9 cellular contexts compared by ENCODE assay signal in genomic region chr22:37546436-37547248, GRCh38. TPM values are rescaled to one million over a fixed set of nuclear protein-coding genes. Genes with fewer than 3 reads are reported as not detected.
DNase-seq lines count a peak whose midpoint lies in the region; ATAC-seq, FAIRE-seq and TF ChIP-seq lines count a peak whose summit lies in the region.
"Had no signal": no experiment of that assay in that cellular context is flagged by ENCODE, and none has a peak within 500 bp of the region (broad histone marks: within the 10 kb centered on the region; RNA-seq: fewer than 3 reads in every experiment).

No MANE protein-coding gene starts in this region.

- H3K9me3 ChIP-seq in GM12878 (replicated peaks; ENCODE audit: control insufficient read depth, insufficient read depth, low read length) (no peaks in the 10 kb centered on the region), psoas muscle (no peaks in the 10 kb centered on the region)

- H4K20me1 ChIP-seq in GM12878 (ENCODE audit: control insufficient read depth, insufficient read depth): no peaks in the 10 kb centered on the region; the same call in 1 of the 2 replicates

- SMC1A ChIA-PET in GM12878 (lab: Charles Lee; ENCODE audit: uncharacterized antibody, unreplicated experiment): interaction anchor here (5.9 to 14.3 kb wide), 3 partner anchors 20 to 43 kb away, joined by 33 to 216 read pairs (median 179); no protein-coding TSS in a partner anchor

- RAD21 ChIA-PET in GM12878 (lab: Charles Lee; ENCODE audit: unreplicated experiment): interaction anchor here (1.9 to 12.8 kb wide), 3 partner anchors 19 to 44 kb away, joined by 6 to 237 read pairs (median 183); no protein-coding TSS in a partner anchor

- no peaks in the 10 kb centered on the region for H3K79me2 ChIP-seq in GM12878 (ENCODE audit: control insufficient read depth, insufficient read depth, low read length)

- H3K4me1 ChIP-seq in GM12878 (ENCODE audit: control insufficient read depth, insufficient read depth, low read length) (peaks cover 8% of the 10 kb centered on the region), psoas muscle (peaks cover 6% of the 10 kb centered on the region)

- H3K27ac ChIP-seq in GM12878 (ENCODE audit: control insufficient read depth, insufficient read depth) (no peak overlapping the region), psoas muscle (peak overlapping the region; percentile 79)
- H3K27ac ChIP-seq: KMS-11 had no signal

- TF ChIP-seq CTCF in GM12878 (IDR thresholded peaks at IDR 0.05 in 2 of 3, conservative IDR thresholded peaks at IDR 0.05 in 1 of 3; ENCODE audit: control insufficient read depth in 2 of 3, extremely low read depth in 1 of 3, insufficient read depth in 1 of 3, low read depth in 3 of 3, low read length in 3 of 3) (no peak), psoas muscle (IDR thresholded peaks at IDR 0.05) (no peak)

- no peaks in the 10 kb centered on the region for H3K9me3 Mint-ChIP-seq in activated T-helper 2 cell treated with anti-CD3 and anti-CD28 coated beads, Interferon-gamma antibody, Interleukin-2, Interleukin-4, amounts not matched to agents 10 μg/mL and 5 μg/mL and 100 μg/mL, durations not matched to agents 14 hours and 24 hours and 36 hours

- H3K36me3 ChIP-seq in GM12878 (ENCODE audit: control insufficient read depth in 2 of 2, insufficient read depth in 2 of 2, low read length in 1 of 2): no peaks in the 10 kb centered on the region
- H3K36me3 ChIP-seq in psoas muscle (ENCODE audit: insufficient read depth in 1 of 2, low read depth in 1 of 2): no peaks in the 10 kb centered on the region

- no peak overlapping the region for H3K4me3 ChIP-seq in GM12878
- H3K4me3 ChIP-seq in psoas muscle: no peak overlapping the region

- H3K4me3 Mint-ChIP-seq in activated T-helper 2 cell treated with anti-CD3 and anti-CD28 coated beads, Interferon-gamma antibody, Interleukin-2, Interleukin-4, amounts not matched to agents 10 μg/mL and 5 μg/mL and 100 μg/mL, durations not matched to agents 14 hours and 24 hours and 36 hours (ENCODE audit: low read depth): no peak overlapping the region

- intact Hi-C loops in GM12878 (cut with micrococcal nuclease; ENCODE audit: unreplicated experiment): no loop called here
- intact Hi-C loops in psoas muscle (cut with DNase I): no loop called here
- intact Hi-C loops in activated T-helper 2 cell treated with anti-CD3 and anti-CD28 coated beads, Interferon-gamma antibody, Interleukin-2, Interleukin-4, amounts not matched to agents 10 μg/mL and 5 μg/mL and 100 μg/mL, durations not matched to agents 14 hours and 24 hours and 36 hours (cut with micrococcal nuclease): no loop called here

- POLR2A ChIA-PET in GM12878 (lab: Charles Lee): interaction anchor here (0.5 to 0.9 kb wide), 4 partner anchors 44 to 279 kb away, joined by 3 to 4 read pairs (median 3); partner anchors contain the start of gene GGA1

- no peak overlapping the region for H3K27ac Mint-ChIP-seq in activated T-helper 2 cell treated with anti-CD3 and anti-CD28 coated beads, Interferon-gamma antibody, Interleukin-2, Interleukin-4, amounts not matched to agents 10 μg/mL and 5 μg/mL and 100 μg/mL, durations not matched to agents 14 hours and 24 hours and 36 hours

- DNase-seq in ELR (ENCODE audit: low read depth) (peak; percentile 74), GM12878 (ENCODE audit: low read depth, low spot score) (no peak), hepatic stellate cell (ENCODE audit: low spot score) (peak; percentile 74), psoas muscle (peak; percentile 75 to 77), NCI-H2107 treated with DMSO at 0.1 percent for 48 hours (lab: John Stamatoyannopoulos, UW; ENCODE audit: unreplicated experiment) (no peak)
- no peak for DNase-seq in activated T-helper 2 cell treated with anti-CD3 and anti-CD28 coated beads, Interferon-gamma antibody, Interleukin-2, Interleukin-4, amounts not matched to agents 10 μg/mL and 5 μg/mL and 100 μg/mL, durations not matched to agents 14 hours and 24 hours and 36 hours (ENCODE audit: low spot score)

- no peak overlapping the region for H3K4me2 ChIP-seq in GM12878 (ENCODE audit: control insufficient read depth, insufficient read depth)
- H3K4me2 ChIP-seq: KMS-11 had no signal

- no peak for TF ChIP-seq EP300 in GM12878 (IDR thresholded peaks at IDR 0.05; ENCODE audit: borderline replicate concordance in 1 of 2, control insufficient read depth in 1 of 2, low read depth in 2 of 2, low read length in 2 of 2)

- in situ Hi-C loops in GM12878 (cut with MboI): no loop called here

- no peak for FAIRE-seq in GM12878 (lab: Jason Lieb, UNC)

- peaks cover 13% of the 10 kb centered on the region for H3K4me1 Mint-ChIP-seq in activated T-helper 2 cell treated with anti-CD3 and anti-CD28 coated beads, Interferon-gamma antibody, Interleukin-2, Interleukin-4, amounts not matched to agents 10 μg/mL and 5 μg/mL and 100 μg/mL, durations not matched to agents 14 hours and 24 hours and 36 hours (ENCODE audit: low read depth)

- peaks cover 9% of the 10 kb centered on the region for H3K27me3 Mint-ChIP-seq in activated T-helper 2 cell treated with anti-CD3 and anti-CD28 coated beads, Interferon-gamma antibody, Interleukin-2, Interleukin-4, amounts not matched to agents 10 μg/mL and 5 μg/mL and 100 μg/mL, durations not matched to agents 14 hours and 24 hours and 36 hours (ENCODE audit: low read depth)

- H3K27me3 ChIP-seq in GM12878 (replicated peaks in 1 of 2; ENCODE audit: control insufficient read depth in 2 of 2, insufficient read depth in 2 of 2, low read length in 1 of 2) (peaks cover 0 to 2% of the 10 kb centered on the region in 2 experiments; a peak in 1 of 4 replicates), psoas muscle (ENCODE audit: insufficient read depth in 3 of 3, low read length in 2 of 3) (peaks cover 0 to 11% (median 0%) of the 10 kb centered on the region in 3 donors)

- WGBS in GM12878 (ENCODE audit: insufficient coverage, insufficient replicate concordance, low lambda C conversion rate, missing lambda C conversion rate): 52% methylated on average over 20 of the region's 21 CpGs
- 18 to 29% (median 24%) methylated on average over 20 to 21 of the region's 21 CpGs for WGBS in psoas muscle, 3 donors

- no peak for TF ChIP-seq RAD21 in GM12878 (IDR thresholded peaks at IDR 0.05; ENCODE audit: insufficient read depth, low read depth, low read length)

- no TSS peak for BruUV-seq in GM12878 (replicated peaks; lab: Mats Ljungman, UMichigan)

- CTCF ChIA-PET in GM12878 (lab: Yijun Ruan, JAX): interaction anchor here (0.9 to 16.8 kb wide), 6 partner anchors 8 to 60 kb away, joined by 3 to 541 read pairs (median 4); partner anchors contain the start of gene CDC42EP1

- no peaks in the 10 kb centered on the region for H3K36me3 Mint-ChIP-seq in activated T-helper 2 cell treated with anti-CD3 and anti-CD28 coated beads, Interferon-gamma antibody, Interleukin-2, Interleukin-4, amounts not matched to agents 10 μg/mL and 5 μg/mL and 100 μg/mL, durations not matched to agents 14 hours and 24 hours and 36 hours (ENCODE audit: low read depth)

- ATAC-seq in GM12878 (no peak), psoas muscle (peak; percentile 50 to 75 (median 60)), GM19463 (IDR thresholded peaks at IDR 0.05; ENCODE audit: unreplicated experiment) (no peak), HG03139 (IDR thresholded peaks at IDR 0.05; ENCODE audit: unreplicated experiment) (no peak)

- H2AFZ ChIP-seq in GM12878 (ENCODE audit: control insufficient read depth, low read depth, low read length): no peak overlapping the region

- no peak overlapping the region for H3K9ac ChIP-seq in GM12878 (ENCODE audit: control insufficient read depth, insufficient read depth, low read length)
- H3K9ac ChIP-seq: KMS-11 had no signal

- no peak for TF ChIP-seq POLR2A in GM12878 (IDR thresholded peaks at IDR 0.05; ENCODE audit: low read depth, low read length)

RNA-seq across cellular contexts. Expression of gene CDC42EP1, which starts 13.6 kb away (rescaled TPM):
- total RNA-seq in GM12878 (2013; cell fraction: nucleolus; rRNA removed): not detected in 2 replicates
- total RNA-seq in GM12878 (2014; rRNA removed): not detected in 2 replicates
- not detected in 2 replicates for total RNA-seq in GM12878 (2014; rRNA removed; fragmentation: Illumina TruSeq; extraction: Trizol)
- 0.19 and 0.33 TPM in 2 replicates for total RNA-seq in GM12878 (2021)
- not detected for polyA plus RNA-seq in GM12878 (2011; ENCODE audit: low read depth)
- polyA plus RNA-seq in GM12878 (2011; rRNA removed): not detected in 2 replicates
- not detected in 2 replicates for polyA plus RNA-seq in GM12878 (2011; cell fraction: cytosol; rRNA removed)
- 0.04 and 0.06 TPM in 2 replicates for polyA plus RNA-seq in GM12878 (2011; cell fraction: nucleus; rRNA removed)
- polyA plus RNA-seq in GM12878 (2012): not detected in 2 replicates
- polyA plus RNA-seq in GM12878 (2014; fragmentation: Illumina TruSeq; extraction: Trizol): not detected in 2 replicates
- polyA plus RNA-seq in GM12878 (2014; fragmentation: Nextera tagmentation; extraction: Ambion mirVana): not detected
- 0.04 TPM in 1 of 2 replicates, not detected in the other for polyA plus RNA-seq in GM12878 (2014; rRNA removed)
- under 1 TPM in 1 of 2 experiments, not detected in 1; 0.09 TPM for polyA plus RNA-seq in GM12878 (2016; fragmentation: Nextera tagmentation; extraction: Ambion mirVana)
- polyA minus RNA-seq in GM12878 (2011; rRNA and poly(A)+ RNA removed): not detected in 2 replicates
- polyA minus RNA-seq in GM12878 (2011; cell fraction: cytosol; rRNA and poly(A)+ RNA removed): 0.42 and 0.67 TPM in 2 replicates
- polyA minus RNA-seq in GM12878 (2011; cell fraction: nucleus; rRNA and poly(A)+ RNA removed): 0.19 TPM in 1 of 2 replicates, not detected in the other
- total RNA-seq in psoas muscle: 10 to 100 TPM in 2 of 4 donors, 1 to 10 TPM in 2; 6.9 to 13.8 (median 10.7) TPM
- polyA plus RNA-seq in psoas muscle: 1 to 10 TPM; 3.8 to 5.9 (median 4.1) TPM
- total RNA-seq in activated T-helper 2 cell treated with anti-CD3 and anti-CD28 coated beads, Interferon-gamma antibody, Interleukin-2, Interleukin-4, amounts not matched to agents 10 μg/mL and 5 μg/mL and 100 μg/mL, durations not matched to agents 14 hours and 24 hours and 36 hours: 0.74 and 1.1 TPM in 2 replicates

RNA-seq across cellular contexts. Expression of gene CARD10, which starts 27.4 kb away (rescaled TPM):
- not detected in 2 replicates for total RNA-seq in GM12878 (2013; cell fraction: nucleolus; rRNA removed)
- not detected in 2 replicates for total RNA-seq in GM12878 (2014; rRNA removed)
- not detected in 2 replicates for total RNA-seq in GM12878 (2014; rRNA removed; fragmentation: Illumina TruSeq; extraction: Trizol)
- total RNA-seq in GM12878 (2021): 0.08 and 0.21 TPM in 2 replicates
- not detected for polyA plus RNA-seq in GM12878 (2011; ENCODE audit: low read depth)
- 0.04 and 0.10 TPM in 2 replicates for polyA plus RNA-seq in GM12878 (2011; rRNA removed)
- 0.10 and 0.16 TPM in 2 replicates for polyA plus RNA-seq in GM12878 (2011; cell fraction: cytosol; rRNA removed)
- 0.48 and 0.61 TPM in 2 replicates for polyA plus RNA-seq in GM12878 (2011; cell fraction: nucleus; rRNA removed)
- polyA plus RNA-seq in GM12878 (2012): not detected in 2 replicates
- polyA plus RNA-seq in GM12878 (2014; fragmentation: Illumina TruSeq; extraction: Trizol): not detected in 2 replicates
- polyA plus RNA-seq in GM12878 (2014; fragmentation: Nextera tagmentation; extraction: Ambion mirVana): not detected
- 0.10 TPM in 1 of 2 replicates, not detected in the other for polyA plus RNA-seq in GM12878 (2014; rRNA removed)
- polyA plus RNA-seq in GM12878 (2016; fragmentation: Nextera tagmentation; extraction: Ambion mirVana): not detected
- polyA minus RNA-seq in GM12878 (2011; rRNA and poly(A)+ RNA removed): 0.10 TPM in 1 of 2 replicates, not detected in the other
- not detected in 2 replicates for polyA minus RNA-seq in GM12878 (2011; cell fraction: cytosol; rRNA and poly(A)+ RNA removed)
- 0.12 and 0.57 TPM in 2 replicates for polyA minus RNA-seq in GM12878 (2011; cell fraction: nucleus; rRNA and poly(A)+ RNA removed)
- 1 to 10 TPM; 3.8 to 8.0 (median 4.5) TPM for total RNA-seq in psoas muscle
- 1 to 10 TPM; 2.9 to 6.9 (median 4.1) TPM for polyA plus RNA-seq in psoas muscle
- total RNA-seq in activated T-helper 2 cell treated with anti-CD3 and anti-CD28 coated beads, Interferon-gamma antibody, Interleukin-2, Interleukin-4, amounts not matched to agents 10 μg/mL and 5 μg/mL and 100 μg/mL, durations not matched to agents 14 hours and 24 hours and 36 hours: 0.09 TPM in 1 of 2 replicates, not detected in the other

RNA-seq across cellular contexts. Expression of gene LGALS2, which starts 33.2 kb away (rescaled TPM):
- total RNA-seq in GM12878 (2013; cell fraction: nucleolus; rRNA removed): not detected in 2 replicates
- total RNA-seq in GM12878 (2014; rRNA removed) (0.56 and 0.60 TPM in 2 replicates), GM12878 (2014; rRNA removed; fragmentation: Illumina TruSeq; extraction: Trizol) (0.58 and 0.69 TPM in 2 replicates), GM12878 (2021) (0.67 and 0.85 TPM in 2 replicates), psoas muscle (not detected)
- polyA plus RNA-seq in GM12878 (2011; ENCODE audit: low read depth): not detected
- polyA plus RNA-seq in GM12878 (2011; rRNA removed) (1.2 and 2.7 TPM in 2 replicates), GM12878 (2014; fragmentation: Illumina TruSeq; extraction: Trizol) (0.56 TPM in 1 of 2 replicates, not detected in the other), GM12878 (2014; fragmentation: Nextera tagmentation; extraction: Ambion mirVana) (1 to 10 TPM; 1.8 to 2.9 TPM), GM12878 (2014; rRNA removed) (0.77 and 1.9 TPM in 2 replicates), GM12878 (2016; fragmentation: Nextera tagmentation; extraction: Ambion mirVana) (under 1 TPM in 1 of 2 experiments, not detected in 1; 0.38 TPM), psoas muscle (under 1 TPM in 2 of 3 donors, not detected in 1; 0.06 to 0.35 TPM)
- polyA plus RNA-seq in GM12878 (2011; cell fraction: cytosol; rRNA removed): 1.7 TPM in 2 replicates
- 0.41 and 0.51 TPM in 2 replicates for polyA plus RNA-seq in GM12878 (2011; cell fraction: nucleus; rRNA removed)
- polyA plus RNA-seq in GM12878 (2012): 0.24 and 0.43 TPM in 2 replicates
- 0.46 and 0.95 TPM in 2 replicates for polyA minus RNA-seq in GM12878 (2011; rRNA and poly(A)+ RNA removed)
- not detected in 2 replicates for polyA minus RNA-seq in GM12878 (2011; cell fraction: cytosol; rRNA and poly(A)+ RNA removed)
- polyA minus RNA-seq in GM12878 (2011; cell fraction: nucleus; rRNA and poly(A)+ RNA removed): not detected in 2 replicates
- not detected in 2 replicates for total RNA-seq in activated T-helper 2 cell treated with anti-CD3 and anti-CD28 coated beads, Interferon-gamma antibody, Interleukin-2, Interleukin-4, amounts not matched to agents 10 μg/mL and 5 μg/mL and 100 μg/mL, durations not matched to agents 14 hours and 24 hours and 36 hours

Comparison
In these comparisons a context has a peak if more than half of its experiments do, and no peak if none do; other contexts are left out.
1. DNase-seq: peak in ELR (single experiment), hepatic stellate cell (single experiment) and psoas muscle (2 of 2); none in GM12878 (single experiment), NCI-H2107 treated with DMSO at 0.1 percent for 48 hours (single experiment) and activated T-helper 2 cell treated with anti-CD3 and anti-CD28 coated beads, Interferon-gamma antibody, Interleukin-2, Interleukin-4, amounts not matched to agents 10 μg/mL and 5 μg/mL and 100 μg/mL, durations not matched to agents 14 hours and 24 hours and 36 hours (single experiment).
2. ATAC-seq: peak in psoas muscle (4 of 4); none in GM12878 (single experiment), GM19463 (single experiment) and HG03139 (single experiment).